1 cellular context compared by ENCODE assay signal in genomic region chr7:106844286-106844997, GRCh38.
TF ChIP-seq lines count a peak whose summit lies in the region.

No MANE protein-coding gene starts in this region.

TF ChIP-seq in K562, 482 proteins besides CTCF, POLR2A, EP300 and RAD21 (continued from another document and continues in another):
- TF ChIP-seq ZNF592 (IDR thresholded peaks at IDR 0.05) = peak; percentile 78
- 0 out of 2 replicates have a peak, but pooled peaks have one; percentile 48 for TF ChIP-seq ZNF584 (CRISPR knock-in tag; IDR thresholded peaks at IDR 0.05; ENCODE audit: low read depth)
- TF ChIP-seq DMBX1 (CRISPR knock-in tag; IDR thresholded peaks at IDR 0.05; ENCODE audit: borderline replicate concordance) = peak; percentile 85; the same call in 1 of the 2 replicates
- 0 out of 2 replicates have a peak, but pooled peaks have one; percentile 12 for TF ChIP-seq CBFA2T3 (IDR thresholded peaks at IDR 0.05)
- TF ChIP-seq PHF8 (IDR thresholded peaks at IDR 0.05; ENCODE audit: borderline replicate concordance, low read length) = no peak
- 0 out of 2 replicates have a peak, but pooled peaks have one; percentile 75 for TF ChIP-seq MEF2D (tag; conservative IDR thresholded peaks at IDR 0.05; ENCODE audit: low read depth)
- TF ChIP-seq, protein P1, sequence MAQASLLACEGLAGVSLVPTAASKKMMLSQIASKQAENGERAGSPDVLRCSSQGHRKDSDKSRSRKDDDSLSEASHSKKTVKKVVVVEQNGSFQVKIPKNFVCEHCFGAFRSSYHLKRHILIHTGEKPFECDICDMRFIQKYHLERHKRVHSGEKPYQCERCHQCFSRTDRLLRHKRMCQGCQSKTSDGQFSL (CRISPR knock-in tag; IDR thresholded peaks at IDR 0.05) = no peak
- TF ChIP-seq, protein P1 (tag; IDR thresholded peaks at IDR 0.05) = peak in 1 of 2 experiments; percentile 87; a peak in 2 of 4 replicates
- no peak for TF ChIP-seq ATF4 (CRISPR knock-in tag; IDR thresholded peaks at IDR 0.05)
- peak; percentile 86 for TF ChIP-seq PTRF (tag; IDR thresholded peaks at IDR 0.05)
- peak; percentile 41 for TF ChIP-seq SMAD4 (CRISPR knock-in tag; conservative IDR thresholded peaks at IDR 0.05)
- peak; percentile 23; the same call in 1 of the 2 replicates for TF ChIP-seq ZNF3 (CRISPR knock-in tag; IDR thresholded peaks at IDR 0.05)
- TF ChIP-seq, protein P2, sequence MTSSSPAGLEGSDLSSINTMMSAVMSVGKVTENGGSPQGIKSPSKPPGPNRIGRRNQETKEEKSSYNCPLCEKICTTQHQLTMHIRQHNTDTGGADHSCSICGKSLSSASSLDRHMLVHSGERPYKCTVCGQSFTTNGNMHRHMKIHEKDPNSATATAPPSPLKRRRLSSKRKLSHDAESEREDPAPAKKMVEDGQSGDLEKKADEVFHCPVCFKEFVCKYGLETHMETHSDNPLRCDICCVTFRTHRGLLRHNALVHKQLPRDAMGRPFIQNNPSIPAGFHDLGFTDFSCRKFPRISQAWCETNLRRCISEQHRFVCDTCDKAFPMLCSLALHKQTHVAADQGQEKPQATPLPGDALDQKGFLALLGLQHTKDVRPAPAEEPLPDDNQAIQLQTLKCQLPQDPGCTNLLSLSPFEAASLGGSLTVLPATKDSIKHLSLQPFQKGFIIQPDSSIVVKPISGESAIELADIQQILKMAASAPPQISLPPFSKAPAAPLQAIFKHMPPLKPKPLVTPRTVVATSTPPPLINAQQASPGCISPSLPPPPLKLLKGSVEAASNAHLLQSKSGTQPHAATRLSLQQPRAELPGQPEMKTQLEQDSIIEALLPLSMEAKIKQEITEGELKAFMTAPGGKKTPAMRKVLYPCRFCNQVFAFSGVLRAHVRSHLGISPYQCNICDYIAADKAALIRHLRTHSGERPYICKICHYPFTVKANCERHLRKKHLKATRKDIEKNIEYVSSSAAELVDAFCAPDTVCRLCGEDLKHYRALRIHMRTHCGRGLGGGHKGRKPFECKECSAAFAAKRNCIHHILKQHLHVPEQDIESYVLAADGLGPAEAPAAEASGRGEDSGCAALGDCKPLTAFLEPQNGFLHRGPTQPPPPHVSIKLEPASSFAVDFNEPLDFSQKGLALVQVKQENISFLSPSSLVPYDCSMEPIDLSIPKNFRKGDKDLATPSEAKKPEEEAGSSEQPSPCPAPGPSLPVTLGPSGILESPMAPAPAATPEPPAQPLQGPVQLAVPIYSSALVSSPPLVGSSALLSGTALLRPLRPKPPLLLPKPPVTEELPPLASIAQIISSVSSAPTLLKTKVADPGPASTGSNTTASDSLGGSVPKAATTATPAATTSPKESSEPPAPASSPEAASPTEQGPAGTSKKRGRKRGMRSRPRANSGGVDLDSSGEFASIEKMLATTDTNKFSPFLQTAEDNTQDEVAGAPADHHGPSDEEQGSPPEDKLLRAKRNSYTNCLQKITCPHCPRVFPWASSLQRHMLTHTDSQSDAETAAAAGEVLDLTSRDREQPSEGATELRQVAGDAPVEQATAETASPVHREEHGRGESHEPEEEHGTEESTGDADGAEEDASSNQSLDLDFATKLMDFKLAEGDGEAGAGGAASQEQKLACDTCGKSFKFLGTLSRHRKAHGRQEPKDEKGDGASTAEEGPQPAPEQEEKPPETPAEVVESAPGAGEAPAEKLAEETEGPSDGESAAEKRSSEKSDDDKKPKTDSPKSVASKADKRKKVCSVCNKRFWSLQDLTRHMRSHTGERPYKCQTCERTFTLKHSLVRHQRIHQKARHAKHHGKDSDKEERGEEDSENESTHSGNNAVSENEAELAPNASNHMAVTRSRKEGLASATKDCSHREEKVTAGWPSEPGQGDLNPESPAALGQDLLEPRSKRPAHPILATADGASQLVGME (CRISPR knock-in tag; IDR thresholded peaks at IDR 0.05) = no peak
- TF ChIP-seq CAMTA2 (CRISPR knock-in tag; conservative IDR thresholded peaks at IDR 0.05) = no peak
- TF ChIP-seq ZBTB7A (IDR thresholded peaks at IDR 0.05; ENCODE audit: borderline replicate concordance, control insufficient read depth, low read depth, low read length) = no peak
- TF ChIP-seq GTF2A2 (tag; IDR thresholded peaks at IDR 0.05) = 0 out of 2 replicates have a peak, but pooled peaks have one; percentile 61
- TF ChIP-seq SETDB1 (IDR thresholded peaks at IDR 0.05; ENCODE audit: low read length) = no peak
- TF ChIP-seq THRAP3 (IDR thresholded peaks at IDR 0.05; ENCODE audit: borderline replicate concordance) = no peak
- TF ChIP-seq PYGO2 (tag; IDR thresholded peaks at IDR 0.05) = peak; percentile 76
- TF ChIP-seq TEAD2 (tag; IDR thresholded peaks at IDR 0.05) = peak; percentile 47; the same call in 1 of the 2 replicates
- peak; percentile 47; the same call in 1 of the 2 replicates for TF ChIP-seq ZNF644 (tag; IDR thresholded peaks at IDR 0.05; ENCODE audit: low read depth)
- TF ChIP-seq SLC30A9 (CRISPR knock-in tag; IDR thresholded peaks at IDR 0.05) = no peak
- TF ChIP-seq SRF (CRISPR knock-in tag; IDR thresholded peaks at IDR 0.05) = no peak
- peak; percentile 45; the same call in 1 of the 2 replicates for TF ChIP-seq ZNF583 (CRISPR knock-in tag; IDR thresholded peaks at IDR 0.05)
- TF ChIP-seq ZNF146 (CRISPR knock-in tag; IDR thresholded peaks at IDR 0.05; ENCODE audit: unreplicated experiment) = no peak
- peak; percentile 87 for TF ChIP-seq PTTG1 (tag; IDR thresholded peaks at IDR 0.05; ENCODE audit: low read depth)
- peak; percentile 67 for TF ChIP-seq CREB3 (tag; conservative IDR thresholded peaks at IDR 0.05; ENCODE audit: low read depth)
- no peak for TF ChIP-seq SMAD3 (CRISPR knock-in tag; conservative IDR thresholded peaks at IDR 0.05)
- TF ChIP-seq, protein P3, sequence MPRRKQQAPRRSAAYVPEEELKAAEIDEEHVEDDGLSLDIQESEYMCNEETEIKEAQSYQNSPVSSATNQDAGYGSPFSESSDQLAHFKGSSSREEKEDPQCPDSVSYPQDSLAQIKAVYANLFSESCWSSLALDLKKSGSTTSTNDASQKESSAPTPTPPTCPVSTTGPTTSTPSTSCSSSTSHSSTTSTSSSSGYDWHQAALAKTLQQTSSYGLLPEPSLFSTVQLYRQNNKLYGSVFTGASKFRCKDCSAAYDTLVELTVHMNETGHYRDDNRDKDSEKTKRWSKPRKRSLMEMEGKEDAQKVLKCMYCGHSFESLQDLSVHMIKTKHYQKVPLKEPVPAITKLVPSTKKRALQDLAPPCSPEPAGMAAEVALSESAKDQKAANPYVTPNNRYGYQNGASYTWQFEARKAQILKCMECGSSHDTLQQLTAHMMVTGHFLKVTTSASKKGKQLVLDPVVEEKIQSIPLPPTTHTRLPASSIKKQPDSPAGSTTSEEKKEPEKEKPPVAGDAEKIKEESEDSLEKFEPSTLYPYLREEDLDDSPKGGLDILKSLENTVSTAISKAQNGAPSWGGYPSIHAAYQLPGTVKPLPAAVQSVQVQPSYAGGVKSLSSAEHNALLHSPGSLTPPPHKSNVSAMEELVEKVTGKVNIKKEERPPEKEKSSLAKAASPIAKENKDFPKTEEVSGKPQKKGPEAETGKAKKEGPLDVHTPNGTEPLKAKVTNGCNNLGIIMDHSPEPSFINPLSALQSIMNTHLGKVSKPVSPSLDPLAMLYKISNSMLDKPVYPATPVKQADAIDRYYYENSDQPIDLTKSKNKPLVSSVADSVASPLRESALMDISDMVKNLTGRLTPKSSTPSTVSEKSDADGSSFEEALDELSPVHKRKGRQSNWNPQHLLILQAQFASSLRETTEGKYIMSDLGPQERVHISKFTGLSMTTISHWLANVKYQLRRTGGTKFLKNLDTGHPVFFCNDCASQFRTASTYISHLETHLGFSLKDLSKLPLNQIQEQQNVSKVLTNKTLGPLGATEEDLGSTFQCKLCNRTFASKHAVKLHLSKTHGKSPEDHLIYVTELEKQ (CRISPR knock-in tag; IDR thresholded peaks at IDR 0.05) = 0 out of 2 replicates have a peak, but pooled peaks have one; percentile 50
- no peak for TF ChIP-seq TCFL5 (CRISPR knock-in tag; conservative IDR thresholded peaks at IDR 0.05)
- TF ChIP-seq GATA2 (CRISPR knock-in tag; IDR thresholded peaks at IDR 0.05) = no peak
- TF ChIP-seq ZNF41 (CRISPR knock-in tag; conservative IDR thresholded peaks at IDR 0.05) = peak; percentile 57
- TF ChIP-seq, protein P4, sequence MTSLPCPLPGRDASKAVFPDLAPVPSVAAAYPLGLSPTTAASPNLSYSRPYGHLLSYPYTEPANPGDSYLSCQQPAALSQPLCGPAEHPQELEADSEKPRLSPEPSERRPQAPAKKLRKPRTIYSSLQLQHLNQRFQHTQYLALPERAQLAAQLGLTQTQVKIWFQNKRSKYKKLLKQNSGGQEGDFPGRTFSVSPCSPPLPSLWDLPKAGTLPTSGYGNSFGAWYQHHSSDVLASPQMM (CRISPR knock-in tag; IDR thresholded peaks at IDR 0.05) = no peak
- 0 out of 2 replicates have a peak, but pooled peaks have one; percentile 4 for TF ChIP-seq MAFG (tag; conservative IDR thresholded peaks at IDR 0.05)
- 0 out of 2 replicates have a peak, but pooled peaks have one; percentile 36 for TF ChIP-seq ZNF79 (CRISPR knock-in tag; IDR thresholded peaks at IDR 0.05; ENCODE audit: low read depth)
- no peak for TF ChIP-seq TFAM (CRISPR knock-in tag; conservative IDR thresholded peaks at IDR 0.05)
- TF ChIP-seq ZEB2 (IDR thresholded peaks at IDR 0.05) = no peak
- no peak for TF ChIP-seq NR2C1 (IDR thresholded peaks at IDR 0.05)
- TF ChIP-seq NR2C1 (tag; IDR thresholded peaks at IDR 0.05) = peak; percentile 73
- no peak for TF ChIP-seq ZBTB2 (IDR thresholded peaks at IDR 0.05)
- TF ChIP-seq, protein P5, sequence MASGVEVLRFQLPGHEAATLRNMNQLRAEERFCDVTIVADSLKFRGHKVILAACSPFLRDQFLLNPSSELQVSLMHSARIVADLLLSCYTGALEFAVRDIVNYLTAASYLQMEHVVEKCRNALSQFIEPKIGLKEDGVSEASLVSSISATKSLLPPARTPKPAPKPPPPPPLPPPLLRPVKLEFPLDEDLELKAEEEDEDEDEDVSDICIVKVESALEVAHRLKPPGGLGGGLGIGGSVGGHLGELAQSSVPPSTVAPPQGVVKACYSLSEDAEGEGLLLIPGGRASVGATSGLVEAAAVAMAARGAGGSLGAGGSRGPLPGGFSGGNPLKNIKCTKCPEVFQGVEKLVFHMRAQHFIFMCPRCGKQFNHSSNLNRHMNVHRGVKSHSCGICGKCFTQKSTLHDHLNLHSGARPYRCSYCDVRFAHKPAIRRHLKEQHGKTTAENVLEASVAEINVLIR (CRISPR knock-in tag; IDR thresholded peaks at IDR 0.05) = no peak
- TF ChIP-seq TAF15 (IDR thresholded peaks at IDR 0.05; ENCODE audit: low read depth, low read length) = no peak
- TF ChIP-seq MCM5 (IDR thresholded peaks at IDR 0.05; ENCODE audit: low read depth) = no peak
- TF ChIP-seq GTF2B (IDR thresholded peaks at IDR 0.05; ENCODE audit: extremely low read depth, insufficient read length) = no peak
